Comparison of ENCODE assay signal across 18 cellular contexts in the genomic region with DNA sequence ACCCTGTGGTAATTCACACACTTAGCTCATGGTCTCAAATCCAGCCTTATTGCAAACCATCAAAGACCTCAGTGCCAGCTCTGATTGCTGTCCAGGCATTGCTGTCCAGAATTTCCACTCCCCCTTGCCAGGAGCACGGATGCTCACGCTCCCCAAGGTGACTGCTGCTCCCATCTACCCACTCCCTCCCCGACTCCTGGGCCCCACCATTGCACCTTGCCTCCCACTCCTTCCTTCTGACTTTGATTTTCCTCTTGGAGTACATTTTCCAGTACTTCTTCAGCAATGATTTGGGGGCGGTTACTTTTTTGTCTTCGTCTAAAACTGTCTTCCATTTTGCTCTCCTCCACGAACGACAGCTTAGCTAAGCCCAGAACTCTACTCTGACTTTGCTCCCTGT. TPM values are rescaled to one million over a fixed set of nuclear protein-coding genes. Genes with fewer than 3 reads are reported as not detected.
"Had no signal": no experiment of that assay in that cellular context is flagged by ENCODE, and none has a peak within 500 bp of the region (broad histone marks: within the 10 kb centered on the region; RNA-seq: fewer than 3 reads in every experiment).

No MANE protein-coding gene starts in this region.

- H3K9me3 ChIP-seq: gastrocnemius medialis, heart right ventricle, lower lobe of right lung, stomach had no signal

- H3K4me3 Mint-ChIP-seq: activated naive CD8-positive, alpha-beta T cell; activated T-cell treated with anti-CD3 and anti-CD28 coated beads, Interleukin-2, amount 50 U/mL, for 4 hours had no signal

- H3K27me3 Mint-ChIP-seq: activated naive CD8-positive, alpha-beta T cell had no signal

- H3K27ac Mint-ChIP-seq: activated naive CD8-positive, alpha-beta T cell had no signal

- H3K27ac ChIP-seq: gastrocnemius medialis, heart right ventricle, lower lobe of right lung, stomach had no signal

- DNase-seq: activated CD4-positive, alpha-beta T cell treated with anti-CD3 and anti-CD28 coated beads, Interleukin-2, amount 50 U/mL, for 48 hours; activated effector memory CD4-positive, alpha-beta T cell treated with anti-CD3 and anti-CD28 coated beads, Interleukin-2, amount 50 U/mL, for 16 hours; activated T-cell treated with anti-CD3 and anti-CD28 coated beads, Interleukin-2, amount 50 U/mL, for 4 hours; amniotic stem cell; erythroblast; gastrocnemius medialis; heart right ventricle; left colon; lower lobe of right lung; stomach had no signal

- H3K36me3 Mint-ChIP-seq: activated naive CD8-positive, alpha-beta T cell; brain had no signal

- H3K9me3 Mint-ChIP-seq: activated T-cell treated with anti-CD3 and anti-CD28 coated beads, Interleukin-2, amount 50 U/mL, for 4 hours had no signal

- ATAC-seq: activated T-cell treated with anti-CD3 and anti-CD28 coated beads, Interleukin-2, amount 50 U/mL, for 4 hours; gastrocnemius medialis; left colon; lower lobe of right lung; sciatic nerve had no signal

- H3K27me3 ChIP-seq: gastrocnemius medialis, stomach had no signal

- H3K4me3 ChIP-seq: gastrocnemius medialis, heart right ventricle, lower lobe of right lung, stomach had no signal

- H3K36me3 ChIP-seq: gastrocnemius medialis, heart right ventricle, lower lobe of right lung, stomach had no signal

RNA-seq across cellular contexts. Expression of gene CFAP99, which starts 11.8 kb away (rescaled TPM):
- total RNA-seq: activated T-cell treated with anti-CD3 and anti-CD28 coated beads, Interleukin-2, amount 50 U/mL, for 4 hours; gastrocnemius medialis; heart right ventricle; osteocyte; pulmonary artery endothelial cell; sciatic nerve; T-helper 2 cell treated with Interferon-gamma antibody and Interleukin-4, amounts not matched to agents 100 ng/mL and 5 ng/mL, for 36 hours; urinary bladder had no signal
- polyA plus RNA-seq: heart right ventricle, neural cell had no signal
